1 cellular context compared by ENCODE assay signal in the genomic region with DNA sequence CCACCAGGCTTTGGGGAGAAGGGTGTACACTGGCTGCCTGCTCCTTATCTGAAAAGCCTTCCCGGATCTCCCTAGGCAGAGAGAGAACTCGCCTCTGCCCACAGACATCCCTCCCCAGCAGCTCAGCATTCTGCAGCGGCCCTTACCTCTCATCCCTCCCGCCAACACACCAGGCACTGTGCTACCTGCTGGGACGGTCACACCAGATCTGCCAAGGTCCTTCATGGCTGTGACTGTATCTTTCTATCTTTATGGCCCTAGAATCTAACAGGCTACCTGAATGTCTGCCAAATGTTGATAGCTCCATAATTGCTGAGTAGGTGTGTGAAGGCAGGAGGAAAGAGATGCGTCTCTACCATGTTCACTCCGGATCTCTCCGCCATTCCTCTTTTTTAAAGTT.
TF ChIP-seq lines count a peak whose summit lies in the region.

No MANE protein-coding gene starts in this region.

TF ChIP-seq in HepG2, 621 proteins besides CTCF, POLR2A, EP300 and RAD21:
- TF ChIP-seq, protein P1, sequence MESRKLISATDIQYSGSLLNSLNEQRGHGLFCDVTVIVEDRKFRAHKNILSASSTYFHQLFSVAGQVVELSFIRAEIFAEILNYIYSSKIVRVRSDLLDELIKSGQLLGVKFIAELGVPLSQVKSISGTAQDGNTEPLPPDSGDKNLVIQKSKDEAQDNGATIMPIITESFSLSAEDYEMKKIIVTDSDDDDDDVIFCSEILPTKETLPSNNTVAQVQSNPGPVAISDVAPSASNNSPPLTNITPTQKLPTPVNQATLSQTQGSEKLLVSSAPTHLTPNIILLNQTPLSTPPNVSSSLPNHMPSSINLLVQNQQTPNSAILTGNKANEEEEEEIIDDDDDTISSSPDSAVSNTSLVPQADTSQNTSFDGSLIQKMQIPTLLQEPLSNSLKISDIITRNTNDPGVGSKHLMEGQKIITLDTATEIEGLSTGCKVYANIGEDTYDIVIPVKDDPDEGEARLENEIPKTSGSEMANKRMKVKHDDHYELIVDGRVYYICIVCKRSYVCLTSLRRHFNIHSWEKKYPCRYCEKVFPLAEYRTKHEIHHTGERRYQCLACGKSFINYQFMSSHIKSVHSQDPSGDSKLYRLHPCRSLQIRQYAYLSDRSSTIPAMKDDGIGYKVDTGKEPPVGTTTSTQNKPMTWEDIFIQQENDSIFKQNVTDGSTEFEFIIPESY (CRISPR knock-in tag; IDR thresholded peaks at IDR 0.05): peak; percentile 51; the same call in 1 of the 2 replicates
- TF ChIP-seq, protein P2, sequence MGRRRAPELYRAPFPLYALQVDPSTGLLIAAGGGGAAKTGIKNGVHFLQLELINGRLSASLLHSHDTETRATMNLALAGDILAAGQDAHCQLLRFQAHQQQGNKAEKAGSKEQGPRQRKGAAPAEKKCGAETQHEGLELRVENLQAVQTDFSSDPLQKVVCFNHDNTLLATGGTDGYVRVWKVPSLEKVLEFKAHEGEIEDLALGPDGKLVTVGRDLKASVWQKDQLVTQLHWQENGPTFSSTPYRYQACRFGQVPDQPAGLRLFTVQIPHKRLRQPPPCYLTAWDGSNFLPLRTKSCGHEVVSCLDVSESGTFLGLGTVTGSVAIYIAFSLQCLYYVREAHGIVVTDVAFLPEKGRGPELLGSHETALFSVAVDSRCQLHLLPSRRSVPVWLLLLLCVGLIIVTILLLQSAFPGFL (CRISPR knock-in tag; IDR thresholded peaks at IDR 0.05): no peak
